18 cellular contexts compared by ENCODE assay signal in the genomic region with DNA sequence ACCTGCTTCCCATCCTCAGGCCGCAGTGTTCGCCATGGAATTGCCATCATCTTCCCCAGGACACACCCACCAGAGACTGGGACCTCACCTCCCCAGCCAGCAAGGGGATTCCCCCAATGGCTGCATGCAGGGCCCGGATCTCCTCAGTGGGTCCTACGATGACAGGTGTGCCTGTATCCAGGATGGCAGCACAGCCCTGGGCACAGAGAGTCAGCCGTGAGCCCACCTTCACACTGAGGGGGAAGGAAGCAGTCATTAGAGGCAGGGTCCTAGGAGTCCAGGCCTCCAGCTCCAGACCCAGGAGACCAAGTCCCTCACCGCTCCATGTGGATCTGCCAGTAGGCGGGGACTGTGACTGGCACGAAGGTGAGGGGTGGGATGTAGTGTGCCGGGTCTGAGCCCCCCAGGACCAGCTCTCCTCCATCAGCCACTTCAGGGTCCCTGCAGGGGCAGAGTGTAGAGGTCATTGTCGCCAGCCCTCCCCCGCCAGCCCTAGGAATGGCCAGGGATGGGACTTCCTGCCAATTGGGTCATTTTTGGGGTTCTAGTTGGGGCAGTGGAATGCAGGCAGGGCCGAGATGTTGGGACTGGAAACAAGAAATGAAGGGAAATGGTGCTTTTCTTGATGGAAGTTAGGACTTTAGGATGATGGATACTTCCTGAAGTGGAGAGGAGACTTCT. TPM values are rescaled to one million over a fixed set of nuclear protein-coding genes. Genes with fewer than 3 reads are reported as not detected.
DNase-seq lines count a peak whose midpoint lies in the region; ATAC-seq, FAIRE-seq and TF ChIP-seq lines count a peak whose summit lies in the region.
"Had no signal": no experiment of that assay in that cellular context is flagged by ENCODE, and none has a peak within 500 bp of the region (broad histone marks: within the 10 kb centered on the region; RNA-seq: fewer than 3 reads in every experiment).

No MANE protein-coding gene starts in this region.

- peaks cover 0 to 22% of the 10 kb centered on the region in 2 donors for H3K4me1 ChIP-seq in kidney (ENCODE audit: control insufficient read depth in 1 of 2, insufficient read depth in 1 of 2, low read depth in 1 of 2, low read length in 2 of 2)

- ATAC-seq in activated T-cell treated with anti-CD3 and anti-CD28 coated beads, Interleukin-2, amount 50 U/mL, for 72 hours (replicated peaks in 1 of 2) = no peak
- ATAC-seq in T-helper 17 cell = no peak
- ATAC-seq: body of pancreas, PC-3, right cardiac atrium had no signal

- H3K4me3 ChIP-seq in kidney (ENCODE audit: low read length in 2 of 2) = no peak overlapping the region

- H3K27me3 Mint-ChIP-seq in activated T-cell treated with anti-CD3 and anti-CD28 coated beads, Interleukin-2, amount 50 U/mL, for 72 hours (ENCODE audit: low read depth) = peaks cover 45% of the 10 kb centered on the region
- H3K27me3 Mint-ChIP-seq in T-helper 17 cell (peaks cover 17% of the 10 kb centered on the region), progenitor cell of endocrine pancreas (peaks cover 4% of the 10 kb centered on the region)

- H3K27ac ChIP-seq in kidney (ENCODE audit: low read depth in 2 of 2, low read length in 2 of 2) = no peak overlapping the region
- H3K27ac ChIP-seq in RWPE1 = no peak overlapping the region

- H3K9me3 Mint-ChIP-seq in activated T-cell treated with anti-CD3 and anti-CD28 coated beads, Interleukin-2, amount 50 U/mL, for 72 hours = peaks cover 0 to 5% of the 10 kb centered on the region in 2 donors
- peaks cover 8% of the 10 kb centered on the region for H3K9me3 Mint-ChIP-seq in progenitor cell of endocrine pancreas (ENCODE audit: low read depth)

- POLR2A ChIA-PET in RWPE1 (lab: Yijun Ruan, JAX; ENCODE audit: low non-redundant PET) = no interaction called here

- H3K27ac Mint-ChIP-seq in activated T-cell treated with anti-CD3 and anti-CD28 coated beads, Interleukin-2, amount 50 U/mL, for 72 hours = peak overlapping the region; percentile 7
- peak overlapping the region; percentile 83 for H3K27ac Mint-ChIP-seq in T-helper 17 cell
- peak overlapping the region; percentile 2 for H3K27ac Mint-ChIP-seq in progenitor cell of endocrine pancreas

- peaks cover 53% of the 10 kb centered on the region for H3K4me1 Mint-ChIP-seq in activated T-cell treated with anti-CD3 and anti-CD28 coated beads, Interleukin-2, amount 50 U/mL, for 72 hours (ENCODE audit: low read depth)
- H3K4me1 Mint-ChIP-seq in T-helper 17 cell = peaks cover 29% of the 10 kb centered on the region
- peaks cover 28% of the 10 kb centered on the region for H3K4me1 Mint-ChIP-seq in progenitor cell of endocrine pancreas (ENCODE audit: low read depth)

- H3K9ac ChIP-seq in kidney (ENCODE audit: low read length in 2 of 2) = no peak overlapping the region

- intact Hi-C loops in kidney (cut with DNase I) = no loop called here

- TF ChIP-seq CTCF in kidney (IDR thresholded peaks at IDR 0.05; ENCODE audit: borderline replicate concordance, extremely low read depth, insufficient read depth) (no peak), progenitor cell of endocrine pancreas (IDR thresholded peaks at IDR 0.05; ENCODE audit: unreplicated experiment) (no peak), RWPE1 (conservative IDR thresholded peaks at IDR 0.05; ENCODE audit: low read depth) (no peak)

- H3K9me3 ChIP-seq in T-helper 17 cell (ENCODE audit: control insufficient read depth, low read length, poor library complexity, severe bottlenecking) = no peaks in the 10 kb centered on the region
- no peaks in the 10 kb centered on the region for H3K9me3 ChIP-seq in kidney (ENCODE audit: control insufficient read depth in 1 of 2, low read length in 2 of 2)
- H3K9me3 ChIP-seq: body of pancreas, transverse colon had no signal

- peak overlapping the region; percentile 59 to 72 for H3K4me3 Mint-ChIP-seq in activated T-cell treated with anti-CD3 and anti-CD28 coated beads, Interleukin-2, amount 50 U/mL, for 72 hours
- H3K4me3 Mint-ChIP-seq in T-helper 17 cell (peak overlapping the region; percentile 22), progenitor cell of endocrine pancreas (ENCODE audit: low read depth) (peak overlapping the region; percentile 54)

- CTCF ChIA-PET in RWPE1 (lab: Yijun Ruan, JAX) = interaction anchor here (0.5 kb wide), 1 partner anchor 71 kb away, joined by 3 read pairs; no protein-coding TSS in a partner anchor

- no peak for DNase-seq in activated T-cell treated with anti-CD3 and anti-CD28 coated beads, Interleukin-2, amount 50 U/mL, for 72 hours
- DNase-seq in activated T-cell treated with anti-CD3 and anti-CD28 coated beads, Interleukin-2, amount 50 U/mL, for 48 hours = no peak
- no peak for DNase-seq in T-helper 17 cell
- DNase-seq in kidney = peak; percentile 66
- DNase-seq in progenitor cell of endocrine pancreas (ENCODE audit: low spot score, unreplicated experiment) = no peak
- DNase-seq in RWPE1 (ENCODE audit: low spot score) = no peak
- no peak for DNase-seq in HPDE6-E6E7 (ENCODE audit: extremely low spot score)
- no peak for DNase-seq in SKM-1 treated with dmso at 0.1 percent for 144 hours (lab: John Stamatoyannopoulos, UW; ENCODE audit: unreplicated experiment)
- DNase-seq: body of pancreas; effector CD4-positive, alpha-beta T cell; Kasumi-1; NCI-H1417 treated with DMSO at 0.1 percent for 48 hours; NCI-H446 treated with DMSO at 0.1 percent for 48 hours; PC-3; right cardiac atrium; stimulated activated CD4-positive, alpha-beta T cell treated with anti-CD3 and anti-CD28 coated beads, Interleukin-4, amount 100 ng/mL, for 24 hours; transverse colon had no signal

- no peak for FAIRE-seq in kidney (lab: Jason Lieb, UNC)
- FAIRE-seq: D721Med had no signal

- H3K36me3 Mint-ChIP-seq in activated T-cell treated with anti-CD3 and anti-CD28 coated beads, Interleukin-2, amount 50 U/mL, for 72 hours (ENCODE audit: insufficient read depth in 2 of 2) = peaks cover 7 to 17% of the 10 kb centered on the region in 2 donors
- H3K36me3 Mint-ChIP-seq in T-helper 17 cell (ENCODE audit: low read depth) (peaks cover 8% of the 10 kb centered on the region), progenitor cell of endocrine pancreas (ENCODE audit: insufficient read depth) (peaks cover 12% of the 10 kb centered on the region)

- H3K36me3 ChIP-seq in kidney (ENCODE audit: control insufficient read depth in 1 of 2, insufficient read depth in 2 of 2, low read length in 2 of 2) = no peaks in the 10 kb centered on the region
- H3K36me3 ChIP-seq: transverse colon had no signal

RNA-seq across cellular contexts. Expression of gene KCNC3, which starts 5.7 kb away (rescaled TPM):
- total RNA-seq in activated T-cell treated with anti-CD3 and anti-CD28 coated beads, Interleukin-2, amount 50 U/mL, for 72 hours = 1 to 10 TPM; 5.2 to 8.3 TPM
- total RNA-seq in T-helper 17 cell (1 to 10 TPM; 1.4 to 2.0 TPM), kidney (31.0 TPM), progenitor cell of endocrine pancreas (19.8 and 23.6 TPM in 2 replicates)
- 9.1 TPM for polyA plus RNA-seq in kidney (ENCODE audit: insufficient read depth, low read depth, low replicate concordance)

RNA-seq across cellular contexts. Expression of gene NAPSA, which starts 30.6 kb away (rescaled TPM):
- total RNA-seq in activated T-cell treated with anti-CD3 and anti-CD28 coated beads, Interleukin-2, amount 50 U/mL, for 72 hours = 10 to 100 TPM; 43.2 to 53.3 TPM
- under 1 TPM; 0.73 to 0.99 TPM for total RNA-seq in T-helper 17 cell
- 217 TPM for total RNA-seq in kidney
- polyA plus RNA-seq in kidney (ENCODE audit: insufficient read depth, low read depth, low replicate concordance) = 268 TPM
- total RNA-seq in progenitor cell of endocrine pancreas = 2.3 and 2.7 TPM in 2 replicates

RNA-seq across cellular contexts. Expression of gene NR1H2, which starts 41.4 kb away (rescaled TPM):
- total RNA-seq in activated T-cell treated with anti-CD3 and anti-CD28 coated beads, Interleukin-2, amount 50 U/mL, for 72 hours = 10 to 100 TPM; 68.2 to 80.1 TPM
- total RNA-seq in T-helper 17 cell = 100 to 1,000 TPM; 208 to 276 TPM
- total RNA-seq in kidney = 80.4 TPM
- 59.7 TPM for polyA plus RNA-seq in kidney (ENCODE audit: insufficient read depth, low read depth, low replicate concordance)
- 28.3 and 29.1 TPM in 2 replicates for total RNA-seq in progenitor cell of endocrine pancreas

RNA-seq across cellular contexts. Expression of gene POLD1, which starts 49.3 kb away (rescaled TPM):
- 100 to 1,000 TPM; 133 to 162 TPM for total RNA-seq in activated T-cell treated with anti-CD3 and anti-CD28 coated beads, Interleukin-2, amount 50 U/mL, for 72 hours
- 10 to 100 TPM; 23.5 to 26.6 TPM for total RNA-seq in T-helper 17 cell
- 22.1 TPM for total RNA-seq in kidney
- polyA plus RNA-seq in kidney (ENCODE audit: insufficient read depth, low read depth, low replicate concordance) = 17.8 TPM
- total RNA-seq in progenitor cell of endocrine pancreas = 91.4 and 99.5 TPM in 2 replicates

Comparison
In these comparisons a context has a peak if more than half of its experiments do, and no peak if none do; other contexts are left out.
1. H3K27ac Mint-ChIP-seq: peak in every context shown above with its lines; median percentile 83 in T-helper 17 cell; 7 in activated T-cell treated with anti-CD3 and anti-CD28 coated beads, Interleukin-2, amount 50 U/mL, for 72 hours; 2 in progenitor cell of endocrine pancreas.
2. RNA of gene NAPSA, which starts 30.6 kb away (total RNA-seq): 217 TPM in kidney (single experiment) and 43.2 to 53.3 TPM in activated T-cell treated with anti-CD3 and anti-CD28 coated beads, Interleukin-2, amount 50 U/mL, for 72 hours; 2.3 to 2.7 TPM in progenitor cell of endocrine pancreas and 0.73 to 0.99 TPM in T-helper 17 cell; every median in the first group is over 10 times any median in the second.
3. Peak in every context shown above with its lines, with median percentiles within 50 percentile points of each other: H3K4me3 Mint-ChIP-seq.